9 cellular contexts compared by ENCODE assay signal in genomic region chr13:99981115-99982020, GRCh38. TPM values are rescaled to one million over a fixed set of nuclear protein-coding genes. Genes with fewer than 3 reads are reported as not detected.
DNase-seq lines count a peak whose midpoint lies in the region; ATAC-seq and FAIRE-seq lines count a peak whose summit lies in the region.
"Had no signal": no experiment of that assay in that cellular context is flagged by ENCODE, and none has a peak within 500 bp of the region (broad histone marks: within the 10 kb centered on the region; RNA-seq: fewer than 3 reads in every experiment).

ZIC2 (plus strand) TSS chr13:99981784; CDS start chr13:99982065, 281 bp downstream.

- H3K27ac Mint-ChIP-seq in activated naive CD8-positive, alpha-beta T cell treated with anti-CD3 and anti-CD28 coated beads, Interleukin-2, amount 10 ng/mL, durations not matched to agents 7 days and 5 days, result no peak within 1 kb of the TSS

- no CpG with 5 or more reads among the region's 120 CpGs for WGBS in iPS DF 6.9 (ENCODE audit: insufficient coverage, insufficient read length)
- WGBS in small intestine, 3 donors, result 0 to 2% (median 1%) methylated on average over 56 to 119 of the region's 120 CpGs

- H3K9me3 Mint-ChIP-seq in activated naive CD8-positive, alpha-beta T cell treated with anti-CD3 and anti-CD28 coated beads, Interleukin-2, amount 10 ng/mL, durations not matched to agents 7 days and 5 days, result no peaks in the 10 kb centered on the region

- POLR2A ChIA-PET in activated naive CD8-positive, alpha-beta T cell treated with anti-CD3 and anti-CD28 coated beads, Interleukin-2, amount 10 ng/mL, durations not matched to agents 7 days and 5 days (lab: Charles Lee), result no interaction called here

- H3K27me3 Mint-ChIP-seq in activated naive CD8-positive, alpha-beta T cell treated with anti-CD3 and anti-CD28 coated beads, Interleukin-2, amount 10 ng/mL, durations not matched to agents 7 days and 5 days, result peaks cover 66% of the 10 kb centered on the region

- peaks cover 12% of the 10 kb centered on the region for H3K36me3 ChIP-seq in iPS DF 6.9 (ENCODE audit: control insufficient read depth, insufficient read depth, low read length)
- H3K36me3 ChIP-seq in small intestine (ENCODE audit: control insufficient read depth in 2 of 2, insufficient read depth in 2 of 2, low read length in 2 of 2), result no peaks in the 10 kb centered on the region

- peaks cover 21% of the 10 kb centered on the region for H3K4me1 Mint-ChIP-seq in activated naive CD8-positive, alpha-beta T cell treated with anti-CD3 and anti-CD28 coated beads, Interleukin-2, amount 10 ng/mL, durations not matched to agents 7 days and 5 days

- no peak within 1 kb of the TSS for H3K27ac ChIP-seq in iPS DF 6.9 (ENCODE audit: low read length)
- no peak within 1 kb of the TSS for H3K27ac ChIP-seq in small intestine (ENCODE audit: low read depth in 1 of 2, low read length in 1 of 2)
- H3K27ac ChIP-seq: epithelial cell of prostate had no signal

- peak within 1 kb of the TSS; percentile 82 for H3K4me3 ChIP-seq in iPS DF 6.9 (ENCODE audit: low read length)
- peak within 1 kb of the TSS; percentile 22 to 57 for H3K4me3 ChIP-seq in small intestine (ENCODE audit: low read depth in 1 of 2, low read length in 2 of 2)

- H3K4me3 Mint-ChIP-seq in activated naive CD8-positive, alpha-beta T cell treated with anti-CD3 and anti-CD28 coated beads, Interleukin-2, amount 10 ng/mL, durations not matched to agents 7 days and 5 days, result peak within 1 kb of the TSS; percentile 52

- no peaks in the 10 kb centered on the region for H3K36me3 Mint-ChIP-seq in activated naive CD8-positive, alpha-beta T cell treated with anti-CD3 and anti-CD28 coated beads, Interleukin-2, amount 10 ng/mL, durations not matched to agents 7 days and 5 days

- no peak for FAIRE-seq in small intestine (lab: Jason Lieb, UNC)

- H3K4me1 ChIP-seq in iPS DF 6.9 (ENCODE audit: control insufficient read depth, insufficient read depth, low read length) (peaks cover 2% of the 10 kb centered on the region; the same call in 1 of the 2 replicates), small intestine (ENCODE audit: control insufficient read depth in 2 of 2, insufficient read depth in 1 of 2, low read depth in 1 of 2, low read length in 1 of 2) (peaks cover 3 to 7% of the 10 kb centered on the region in 2 donors)

- no peaks in the 10 kb centered on the region for H3K9me3 ChIP-seq in iPS DF 6.9 (ENCODE audit: control insufficient read depth, insufficient read depth, low read length)
- H3K9me3 ChIP-seq in small intestine (ENCODE audit: control insufficient read depth, low read depth), result peaks cover 3% of the 10 kb centered on the region

- H3K27me3 ChIP-seq in iPS DF 6.9 (ENCODE audit: control insufficient read depth, insufficient read depth, low read length), result no peaks in the 10 kb centered on the region; the same call in 1 of the 2 replicates
- peaks cover 21 to 71% of the 10 kb centered on the region in 2 donors for H3K27me3 ChIP-seq in small intestine (ENCODE audit: control insufficient read depth in 2 of 2, insufficient read depth in 2 of 2, low read length in 2 of 2)

- DNase-seq in activated gamma-delta T cell (lab: John Stamatoyannopoulos, UW) (peak; percentile 17), activated gamma-delta T cell treated with Interleukin-2 at 50 U/mL for 16 hours (no peak), NCI-H2196 (lab: John Stamatoyannopoulos, UW; ENCODE audit: unreplicated experiment) (peak; percentile 59), iPS DF 6.9 (ENCODE audit: low read depth, low spot score) (no peak), small intestine (no peak), COLO829 (ENCODE audit: low spot score) (no peak), superior temporal gyrus (ENCODE audit: extremely low spot score) (no peak)
- DNase-seq in activated naive CD8-positive, alpha-beta T cell treated with anti-CD3 and anti-CD28 coated beads, Interleukin-2, amount 10 ng/mL, durations not matched to agents 7 days and 5 days, result peak; percentile 57

- peak; percentile 26 for ATAC-seq in activated naive CD8-positive, alpha-beta T cell treated with anti-CD3 and anti-CD28 coated beads, Interleukin-2, amount 10 ng/mL, durations not matched to agents 7 days and 5 days (ENCODE audit: low read depth)

RNA-seq across cellular contexts. Expression of gene ZIC2, which starts in this region (rescaled TPM):
- not detected for total RNA-seq in activated naive CD8-positive, alpha-beta T cell treated with anti-CD3 and anti-CD28 coated beads, Interleukin-2, amount 10 ng/mL, durations not matched to agents 7 days and 5 days
- under 1 TPM in 1 of 3 donors, not detected in 2; 0.04 TPM for polyA plus RNA-seq in small intestine

Comparison
In these comparisons a context has a peak if more than half of its experiments do, and no peak if none do; other contexts are left out.
1. DNase-seq: peak in activated gamma-delta T cell (single experiment) and NCI-H2196 (single experiment); none in activated gamma-delta T cell treated with Interleukin-2 at 50 U/mL for 16 hours (single experiment), iPS DF 6.9 (single experiment), small intestine (single experiment), COLO829 (single experiment) and superior temporal gyrus (single experiment).
2. Peak in DNase-seq and ATAC-seq in activated naive CD8-positive, alpha-beta T cell treated with anti-CD3 and anti-CD28 coated beads, Interleukin-2, amount 10 ng/mL, durations not matched to agents 7 days and 5 days; RNA of the gene not detected or under 1 TPM.